Comparison of ENCODE assay signal across 8 cellular contexts in genomic region chr7:151248191-151249033, GRCh38. TPM values are rescaled to one million over a fixed set of nuclear protein-coding genes. Genes with fewer than 3 reads are reported as not detected.
DNase-seq lines count a peak whose midpoint lies in the region; ATAC-seq and TF ChIP-seq lines count a peak whose summit lies in the region.

Gene SMARCD3 (minus strand): TSS chr7:151248694. CDS start chr7:151248562, 132 bp downstream.

- H2BK12ac ChIP-seq in neuronal stem cell (ENCODE audit: low read length): peak within 1 kb of the TSS; percentile 100

- H2BK120ac ChIP-seq in neuronal stem cell (ENCODE audit: low read depth, low read length): peak within 1 kb of the TSS; percentile 75

- no peak within 1 kb of the TSS for H3K27ac Mint-ChIP-seq in activated naive CD8-positive, alpha-beta T cell treated with anti-CD3 and anti-CD28 coated beads for 36 hours

- H3K4me3 Mint-ChIP-seq in activated naive CD8-positive, alpha-beta T cell treated with anti-CD3 and anti-CD28 coated beads for 36 hours: peak within 1 kb of the TSS; percentile 80

- peaks cover 43% of the 10 kb centered on the region for H3K4me1 Mint-ChIP-seq in activated naive CD8-positive, alpha-beta T cell treated with anti-CD3 and anti-CD28 coated beads for 36 hours

- H3K36me3 Mint-ChIP-seq in activated naive CD8-positive, alpha-beta T cell treated with anti-CD3 and anti-CD28 coated beads for 36 hours: no peaks in the 10 kb centered on the region

- H2BK5ac ChIP-seq in neuronal stem cell (ENCODE audit: low read length): no peak within 1 kb of the TSS

- WGBS in neuronal stem cell (ENCODE audit: extremely low coverage in 2 of 2, insufficient read length in 2 of 2, insufficient replicate concordance in 1 of 2), 2 donors: no CpG with 5 or more reads among the region's 84 CpGs

- no peak for ATAC-seq in HG03039 (IDR thresholded peaks at IDR 0.05; ENCODE audit: unreplicated experiment)
- ATAC-seq in GM21825 (IDR thresholded peaks at IDR 0.05; ENCODE audit: unreplicated experiment): no peak

- H3K4me3 ChIP-seq in cardiac muscle cell: peak within 1 kb of the TSS; percentile 100
- H3K4me3 ChIP-seq in neuronal stem cell (ENCODE audit: low read length in 2 of 2): peak within 1 kb of the TSS; percentile 62 to 76

- H3K27me3 Mint-ChIP-seq in activated naive CD8-positive, alpha-beta T cell treated with anti-CD3 and anti-CD28 coated beads for 36 hours: peaks cover 49% of the 10 kb centered on the region

- H2AFZ ChIP-seq in neuronal stem cell (ENCODE audit: low read length): peak within 1 kb of the TSS; percentile 93

- H3K4me1 ChIP-seq in cardiac muscle cell (ENCODE audit: low read depth) (peaks cover 57% of the 10 kb centered on the region), neuronal stem cell (ENCODE audit: control insufficient read depth in 2 of 2, insufficient read depth in 1 of 2, low read depth in 1 of 2, low read length in 2 of 2) (peaks cover 52 to 56% of the 10 kb centered on the region in 2 donors)

- peak within 1 kb of the TSS; percentile 99 for H3K18ac ChIP-seq in neuronal stem cell (ENCODE audit: low read length)

- H3K27me3 ChIP-seq in cardiac muscle cell: no peaks in the 10 kb centered on the region
- peaks cover 0 to 29% (median 0%) of the 10 kb centered on the region in 3 experiments for H3K27me3 ChIP-seq in neuronal stem cell (ENCODE audit: control insufficient read depth in 3 of 3, insufficient read depth in 3 of 3, low read depth in 1 of 3, low read length in 3 of 3)

- H2BK15ac ChIP-seq in neuronal stem cell (ENCODE audit: low read length): peak within 1 kb of the TSS; percentile 97

- peak within 1 kb of the TSS; percentile 66 for H3K4ac ChIP-seq in neuronal stem cell (ENCODE audit: low read length)

- H3K36me3 ChIP-seq in cardiac muscle cell: peaks cover 4% of the 10 kb centered on the region
- no peaks in the 10 kb centered on the region for H3K36me3 ChIP-seq in neuronal stem cell (replicated peaks in 1 of 2; ENCODE audit: control insufficient read depth in 2 of 2, insufficient read depth in 2 of 2, low read length in 2 of 2)

- H3K23ac ChIP-seq in neuronal stem cell (ENCODE audit: low read depth, low read length, poor library complexity): peak within 1 kb of the TSS; percentile 95

- no peak within 1 kb of the TSS for H4K8ac ChIP-seq in neuronal stem cell (ENCODE audit: low read depth, low read length)

- no peaks in the 10 kb centered on the region for H3K79me1 ChIP-seq in neuronal stem cell (ENCODE audit: low read depth, low read length)

- H3K9me3 ChIP-seq in cardiac muscle cell (ENCODE audit: low read depth) (no peaks in the 10 kb centered on the region), neuronal stem cell (replicated peaks in 1 of 2; ENCODE audit: control insufficient read depth in 2 of 2, insufficient read depth in 1 of 2, low read depth in 1 of 2, low read length in 2 of 2) (no peaks in the 10 kb centered on the region)

- H3K4me2 ChIP-seq in neuronal stem cell (ENCODE audit: insufficient read depth, low read length, poor library complexity, severe bottlenecking): peak within 1 kb of the TSS; percentile 95

- H3K9ac ChIP-seq in neuronal stem cell (ENCODE audit: low read depth, low read length, poor library complexity): peak within 1 kb of the TSS; percentile 94

- TF ChIP-seq CTCF in cardiac muscle cell (IDR thresholded peaks at IDR 0.05; ENCODE audit: low read depth, low read length): no peak

- DNase-seq in ELF-1 (ENCODE audit: low read depth, low spot score) (peak; percentile 74), NCI-H187 treated with DMSO at 0.1 percent for 48 hours (lab: John Stamatoyannopoulos, UW) (peak; percentile 36), cardiac muscle cell (ENCODE audit: low read depth in 1 of 2, low spot score in 1 of 2) (peak; percentile 84 to 98), neuronal stem cell (ENCODE audit: low spot score) (peak; percentile 67)
- DNase-seq in activated naive CD8-positive, alpha-beta T cell treated with anti-CD3 and anti-CD28 coated beads for 36 hours: peak; percentile 47
- DNase-seq in effector CD4-positive, alpha-beta T cell: no peak

- peak within 1 kb of the TSS; percentile 9 for H3K14ac ChIP-seq in neuronal stem cell (ENCODE audit: low read length)

- peak within 1 kb of the TSS; percentile 99 for H3K27ac ChIP-seq in cardiac muscle cell
- H3K27ac ChIP-seq in neuronal stem cell (replicated peaks; ENCODE audit: low read length): peak within 1 kb of the TSS; percentile 47

- H4K91ac ChIP-seq in neuronal stem cell (ENCODE audit: low read depth, low read length, poor library complexity): no peak within 1 kb of the TSS

- H3K9me3 Mint-ChIP-seq in activated naive CD8-positive, alpha-beta T cell treated with anti-CD3 and anti-CD28 coated beads for 36 hours: no peaks in the 10 kb centered on the region

- H2AK5ac ChIP-seq in neuronal stem cell (ENCODE audit: low read depth, low read length): peak within 1 kb of the TSS; percentile 90

RNA-seq across cellular contexts. Expression of gene SMARCD3, which starts in this region (rescaled TPM):
- total RNA-seq in activated naive CD8-positive, alpha-beta T cell treated with anti-CD3 and anti-CD28 coated beads for 36 hours: 1 to 10 TPM; 4.1 to 4.3 TPM
- total RNA-seq in cardiac muscle cell: 180 and 191 TPM in 2 replicates
- polyA plus RNA-seq in cardiac muscle cell: 237 and 238 TPM in 2 replicates
- 32.4 TPM for polyA plus RNA-seq in neuronal stem cell (2013, experiment 1 of 2)
- 33.6 TPM for polyA plus RNA-seq in neuronal stem cell (2013, experiment 2 of 2)

Comparison
In these comparisons a context has a peak if more than half of its experiments do, and no peak if none do; other contexts are left out.
1. RNA of gene SMARCD3 (total RNA-seq): 180 to 191 TPM in cardiac muscle cell; 4.1 to 4.3 TPM in activated naive CD8-positive, alpha-beta T cell treated with anti-CD3 and anti-CD28 coated beads for 36 hours; every median in the first group is over 10 times any median in the second.